ENCODE assay signal across 1 cellular context in the genomic region with DNA sequence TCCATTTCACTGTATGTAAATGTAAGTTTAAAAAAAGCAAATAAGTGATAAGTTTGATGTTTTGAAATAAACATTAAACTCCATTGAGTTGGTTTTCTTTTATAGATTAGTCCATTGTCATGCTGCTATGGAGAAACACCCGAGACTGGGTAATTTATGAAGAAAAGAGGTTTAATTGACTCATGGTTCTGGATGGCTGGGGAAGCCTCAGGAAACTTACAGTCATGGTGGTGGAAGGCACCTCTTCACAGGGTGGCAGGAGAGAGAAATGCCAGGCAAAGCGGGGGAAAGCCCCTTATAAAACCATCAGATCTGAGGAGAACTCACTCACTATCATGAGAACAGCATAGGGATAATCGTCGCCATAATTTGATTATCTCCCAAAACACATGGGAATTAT.
TF ChIP-seq lines count a peak whose summit lies in the region.

No MANE protein-coding gene starts in this region.

TF ChIP-seq in K562, 482 proteins besides CTCF, POLR2A, EP300 and RAD21:
- peak; percentile 54; the same call in 1 of the 2 replicates for TF ChIP-seq ZNF766 (CRISPR knock-in tag; conservative IDR thresholded peaks at IDR 0.05)
- TF ChIP-seq, protein P1, sequence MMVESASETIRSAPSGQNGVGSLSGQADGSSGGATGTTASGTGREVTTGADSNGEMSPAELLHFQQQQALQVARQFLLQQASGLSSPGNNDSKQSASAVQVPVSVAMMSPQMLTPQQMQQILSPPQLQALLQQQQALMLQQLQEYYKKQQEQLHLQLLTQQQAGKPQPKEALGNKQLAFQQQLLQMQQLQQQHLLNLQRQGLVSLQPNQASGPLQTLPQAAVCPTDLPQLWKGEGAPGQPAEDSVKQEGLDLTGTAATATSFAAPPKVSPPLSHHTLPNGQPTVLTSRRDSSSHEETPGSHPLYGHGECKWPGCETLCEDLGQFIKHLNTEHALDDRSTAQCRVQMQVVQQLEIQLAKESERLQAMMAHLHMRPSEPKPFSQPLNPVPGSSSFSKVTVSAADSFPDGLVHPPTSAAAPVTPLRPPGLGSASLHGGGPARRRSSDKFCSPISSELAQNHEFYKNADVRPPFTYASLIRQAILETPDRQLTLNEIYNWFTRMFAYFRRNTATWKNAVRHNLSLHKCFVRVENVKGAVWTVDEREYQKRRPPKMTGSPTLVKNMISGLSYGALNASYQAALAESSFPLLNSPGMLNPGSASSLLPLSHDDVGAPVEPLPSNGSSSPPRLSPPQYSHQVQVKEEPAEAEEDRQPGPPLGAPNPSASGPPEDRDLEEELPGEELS (CRISPR knock-in tag; IDR thresholded peaks at IDR 0.05; ENCODE audit: borderline replicate concordance): no peak
TF ChIP-seq in K562: peak in this region for 1.
